ENCODE assay signal across 8 cellular contexts in the genomic region with DNA sequence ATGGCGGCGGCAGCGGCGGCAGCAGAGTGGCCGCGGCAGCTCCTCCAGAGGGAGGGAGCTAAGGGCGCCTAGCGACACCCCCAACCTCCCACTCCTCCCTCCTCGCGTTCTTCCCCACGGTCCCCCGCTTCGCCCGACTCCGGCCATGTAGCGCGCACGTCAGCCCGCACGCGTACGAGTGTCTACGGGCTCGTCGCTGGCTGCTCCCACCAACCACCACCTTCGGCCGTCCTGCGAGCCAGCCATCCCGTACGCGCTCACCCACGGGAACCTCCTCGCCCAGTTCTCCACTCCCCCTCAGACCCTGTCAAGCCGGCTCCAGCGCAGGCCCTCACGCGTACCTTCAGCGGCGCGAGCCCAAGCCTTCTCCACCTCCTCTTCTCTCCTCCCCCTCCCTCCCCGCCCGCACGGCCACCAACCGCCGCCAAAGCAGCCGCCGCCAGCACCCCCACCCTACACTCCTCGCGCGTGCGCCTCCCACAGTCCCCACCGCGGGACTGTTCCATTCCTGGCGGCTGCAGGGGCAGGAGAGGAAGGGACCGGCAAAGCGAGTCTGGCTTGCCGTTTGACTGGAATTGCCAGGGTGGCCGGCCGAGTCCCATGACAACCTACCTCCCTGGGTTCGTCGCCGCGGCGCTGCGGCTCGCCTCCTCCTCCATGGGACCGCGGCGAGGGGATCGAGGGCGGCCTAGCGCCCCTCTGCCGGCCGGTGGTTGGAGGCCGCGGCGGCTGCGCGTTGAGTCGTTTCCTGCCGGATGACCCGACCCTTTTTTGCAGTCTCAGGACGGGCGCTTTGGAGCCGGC. TPM values are rescaled to one million over a fixed set of nuclear protein-coding genes. Genes with fewer than 3 reads are reported as not detected.
DNase-seq lines count a peak whose midpoint lies in the region; ATAC-seq and TF ChIP-seq lines count a peak whose summit lies in the region.

A gene (plus strand): TSS at position 774 of the 804 bp plus-strand sequence. CDS start 20,689 bp downstream, outside the sequence.
A gene with protein sequence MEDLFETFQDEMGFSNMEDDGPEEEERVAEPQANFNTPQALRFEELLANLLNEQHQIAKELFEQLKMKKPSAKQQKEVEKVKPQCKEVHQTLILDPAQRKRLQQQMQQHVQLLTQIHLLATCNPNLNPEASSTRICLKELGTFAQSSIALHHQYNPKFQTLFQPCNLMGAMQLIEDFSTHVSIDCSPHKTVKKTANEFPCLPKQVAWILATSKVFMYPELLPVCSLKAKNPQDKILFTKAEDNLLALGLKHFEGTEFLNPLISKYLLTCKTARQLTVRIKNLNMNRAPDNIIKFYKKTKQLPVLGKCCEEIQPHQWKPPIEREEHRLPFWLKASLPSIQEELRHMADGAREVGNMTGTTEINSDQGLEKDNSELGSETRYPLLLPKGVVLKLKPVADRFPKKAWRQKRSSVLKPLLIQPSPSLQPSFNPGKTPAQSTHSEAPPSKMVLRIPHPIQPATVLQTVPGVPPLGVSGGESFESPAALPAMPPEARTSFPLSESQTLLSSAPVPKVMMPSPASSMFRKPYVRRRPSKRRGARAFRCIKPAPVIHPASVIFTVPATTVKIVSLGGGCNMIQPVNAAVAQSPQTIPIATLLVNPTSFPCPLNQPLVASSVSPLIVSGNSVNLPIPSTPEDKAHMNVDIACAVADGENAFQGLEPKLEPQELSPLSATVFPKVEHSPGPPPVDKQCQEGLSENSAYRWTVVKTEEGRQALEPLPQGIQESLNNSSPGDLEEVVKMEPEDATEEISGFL (minus strand): TSS at position 457 of the 804 bp plus-strand sequence. CDS start 8,338 bp downstream, outside the sequence.

- intact Hi-C loops in Calu3 (cut with micrococcal nuclease; ENCODE audit: unreplicated experiment) = no loop called here

- H3K9ac ChIP-seq in HUES64 (ENCODE audit: low read depth, low read length) = peak within 1 kb of the TSS; percentile 99
- H3K9ac ChIP-seq in OCI-LY1 (ENCODE audit: low read length) = peak within 1 kb of the TSS; percentile 99
- peak within 1 kb of the TSS; percentile 96 for H3K9ac ChIP-seq in endodermal cell (ENCODE audit: extremely low read depth, low read length, poor library complexity, severe bottlenecking)

- H3F3A ChIP-seq in OCI-LY1 (ENCODE audit: insufficient read depth, low read length) = no peaks in the 10 kb centered on the region

- H4K20me1 ChIP-seq in OCI-LY1 (ENCODE audit: insufficient read depth, low read length) = no peaks in the 10 kb centered on the region

- H3K9me3 Mint-ChIP-seq in Calu3 (ENCODE audit: low read depth, unreplicated experiment) (peaks cover 3% of the 10 kb centered on the region), endodermal cell (peaks cover 37% of the 10 kb centered on the region)

- under 1% methylated on average over 85 of the region's 85 CpGs for WGBS in HUES64
- 0% methylated on average over 51 to 85 of the region's 85 CpGs for WGBS in endodermal cell (ENCODE audit: insufficient coverage in 1 of 2, insufficient read length in 1 of 2), 2 experiments
- WGBS in mesodermal cell (ENCODE audit: insufficient coverage in 2 of 2), 2 experiments = 0% methylated on average over 48 to 76 of the region's 85 CpGs

- peaks cover 34% of the 10 kb centered on the region for H3K36me3 ChIP-seq in HUES64 (ENCODE audit: insufficient read depth, low read length)
- H3K36me3 ChIP-seq in OCI-LY1 (ENCODE audit: insufficient read depth, low read length) = peaks cover 42% of the 10 kb centered on the region
- peaks cover 33% of the 10 kb centered on the region for H3K36me3 ChIP-seq in endodermal cell (ENCODE audit: control insufficient read depth, insufficient read depth, low read length)
- peaks cover 39% of the 10 kb centered on the region for H3K36me3 ChIP-seq in mesodermal cell (ENCODE audit: control insufficient read depth, insufficient read depth, low read length)

- no peaks in the 10 kb centered on the region for H3K9me2 ChIP-seq in OCI-LY1 (ENCODE audit: low read depth, low read length)

- BruUV-seq in Calu3 (replicated peaks; lab: Mats Ljungman, UMichigan) = no TSS peak

- DNase-seq in Calu3 (peak; percentile 93), endodermal cell (peak; percentile 93)
- peak; percentile 72 for DNase-seq in activated CD8-positive, alpha-beta memory T cell treated with anti-CD3 and anti-CD28 coated beads, Interleukin-2, amount 50 U/mL, for 24 hours (ENCODE audit: extremely low read depth)
- peak; percentile 80 for DNase-seq in stimulated activated CD8-positive, alpha-beta memory T cell treated with anti-CD3 and anti-CD28 coated beads, Interleukin-15, amount 100 ng/mL, for 1 hour (ENCODE audit: low read depth)

- ATAC-seq in GM21447 (IDR thresholded peaks at IDR 0.05; ENCODE audit: unreplicated experiment) = peak; percentile 76

- no peak for TF ChIP-seq CTCF in Calu3 (IDR thresholded peaks at IDR 0.05; ENCODE audit: unreplicated experiment)
- no peak for TF ChIP-seq CTCF in OCI-LY1 (IDR thresholded peaks at IDR 0.05; ENCODE audit: low read length)
- TF ChIP-seq CTCF in endodermal cell (conservative IDR thresholded peaks at IDR 0.05) = peak; percentile 22

- H3K27me3 ChIP-seq in HUES64 (ENCODE audit: insufficient read depth, low read length) = no peaks in the 10 kb centered on the region
- H3K27me3 ChIP-seq in OCI-LY1 (ENCODE audit: insufficient read depth, low read length) = no peaks in the 10 kb centered on the region
- H3K27me3 ChIP-seq in endodermal cell (ENCODE audit: control insufficient read depth, insufficient read depth, low read length, poor library complexity, severe bottlenecking) = no peaks in the 10 kb centered on the region

- H3K4me3 ChIP-seq in HUES64 (ENCODE audit: low read length) (peak within 1 kb of the TSS; percentile 93), OCI-LY1 (ENCODE audit: low read depth, low read length, poor library complexity, severe bottlenecking) (peak within 1 kb of the TSS; percentile 98), endodermal cell (ENCODE audit: low read length) (peak within 1 kb of the TSS; percentile 94), mesodermal cell (ENCODE audit: extremely low read depth, insufficient read depth, low read length, poor library complexity, severe bottlenecking) (peak within 1 kb of the TSS; percentile 93)

- CTCF ChIA-PET in Calu3 (lab: Charles Lee) = interaction anchor here (0.6 kb wide), 1 partner anchor 558 kb away, joined by 4 read pairs; no protein-coding TSS in a partner anchor

- peak within 1 kb of the TSS; percentile 98 for H3K27ac Mint-ChIP-seq in Calu3 (ENCODE audit: unreplicated experiment)
- peak within 1 kb of the TSS; percentile 94 for H3K27ac Mint-ChIP-seq in endodermal cell

- H3K27me3 Mint-ChIP-seq in Calu3 (ENCODE audit: unreplicated experiment) (no peaks in the 10 kb centered on the region), endodermal cell (ENCODE audit: insufficient read depth) (no peaks in the 10 kb centered on the region)

- H3K36me3 Mint-ChIP-seq in Calu3 (ENCODE audit: insufficient read depth, unreplicated experiment) (peaks cover 74% of the 10 kb centered on the region), endodermal cell (ENCODE audit: low read depth) (peaks cover 51% of the 10 kb centered on the region)

- H3K4me1 ChIP-seq in HUES64 (ENCODE audit: insufficient read depth, low read length) (peaks cover 7% of the 10 kb centered on the region; the same call in 1 of the 2 replicates), OCI-LY1 (ENCODE audit: insufficient read depth, low read length, severe bottlenecking) (peaks cover 36% of the 10 kb centered on the region), endodermal cell (ENCODE audit: control insufficient read depth, insufficient read depth, low read length) (no peaks in the 10 kb centered on the region), mesodermal cell (ENCODE audit: control insufficient read depth, insufficient read depth, low read length, poor library complexity, severe bottlenecking) (peaks cover 3% of the 10 kb centered on the region)

- H3K4me3 Mint-ChIP-seq in Calu3 (ENCODE audit: low read depth, unreplicated experiment) (peak within 1 kb of the TSS; percentile 100), endodermal cell (peak within 1 kb of the TSS; percentile 97)

- H3K79me2 ChIP-seq in OCI-LY1 (ENCODE audit: insufficient read depth, low read length) = peaks cover 86% of the 10 kb centered on the region

- H2AFZ ChIP-seq in OCI-LY1 (ENCODE audit: low read length) = no peak within 1 kb of the TSS

- peak within 1 kb of the TSS; percentile 85 for H3K4me2 ChIP-seq in OCI-LY1 (ENCODE audit: low read length)

- H3K4me1 Mint-ChIP-seq in Calu3 (ENCODE audit: low read depth, unreplicated experiment) (peaks cover 35% of the 10 kb centered on the region), endodermal cell (peaks cover 14% of the 10 kb centered on the region)

- peak within 1 kb of the TSS; percentile 96 for H3K27ac ChIP-seq in HUES64 (ENCODE audit: low read depth, low read length)
- peak within 1 kb of the TSS; percentile 83 for H3K27ac ChIP-seq in OCI-LY1 (ENCODE audit: low read depth, low read length, poor library complexity, severe bottlenecking)
- peak within 1 kb of the TSS; percentile 100 for H3K27ac ChIP-seq in endodermal cell (ENCODE audit: low read depth, low read length)
- H3K27ac ChIP-seq in mesodermal cell (ENCODE audit: low read depth, low read length, severe bottlenecking) = peak within 1 kb of the TSS; percentile 100

- H3K9me3 ChIP-seq in HUES64 (ENCODE audit: insufficient read depth, low read depth, low read length) (peaks cover 15% of the 10 kb centered on the region; the same call in 1 of the 2 replicates), OCI-LY1 (ENCODE audit: low read length) (peaks cover 12% of the 10 kb centered on the region), endodermal cell (ENCODE audit: control insufficient read depth, low read length) (peaks cover 34% of the 10 kb centered on the region), mesodermal cell (ENCODE audit: control insufficient read depth, low read length) (peaks cover 22% of the 10 kb centered on the region)

RNA-seq across cellular contexts. Expression of the first gene that starts in this region (rescaled TPM):
- total RNA-seq in Calu3 (2022) (192 and 199 TPM in 2 replicates), endodermal cell (100 to 1,000 TPM; 107 to 112 TPM)
- 57.0 TPM for polyA plus RNA-seq in HUES64 (2013, experiment 1 of 2)
- polyA plus RNA-seq in HUES64 (2013, experiment 2 of 2) = 61.4 TPM
- polyA plus RNA-seq in endodermal cell (2013, experiment 1 of 2) = 89.6 TPM
- 82.4 TPM for polyA plus RNA-seq in endodermal cell (2013, experiment 2 of 2)
- polyA plus RNA-seq in mesodermal cell (2013, experiment 1 of 2) = 83.3 TPM
- polyA plus RNA-seq in mesodermal cell (2013, experiment 2 of 2) = 77.4 TPM

RNA-seq across cellular contexts. Expression of the second gene that starts in this region (rescaled TPM):
- total RNA-seq in Calu3 (2022) (76.2 and 81.4 TPM in 2 replicates), endodermal cell (10 to 100 TPM; 44.2 to 45.8 TPM)
- polyA plus RNA-seq in HUES64 (2013, experiment 1 of 2) = 36.8 TPM
- 36.0 TPM for polyA plus RNA-seq in HUES64 (2013, experiment 2 of 2)
- polyA plus RNA-seq in endodermal cell (2013, experiment 1 of 2) = 48.3 TPM
- polyA plus RNA-seq in endodermal cell (2013, experiment 2 of 2) = 44.9 TPM
- 40.9 TPM for polyA plus RNA-seq in mesodermal cell (2013, experiment 1 of 2)
- polyA plus RNA-seq in mesodermal cell (2013, experiment 2 of 2) = 42.6 TPM

Comparison
In these comparisons a context has a peak if more than half of its experiments do, and no peak if none do; other contexts are left out.
1. Peak in every context shown above with its lines: DNase-seq, ATAC-seq, H3K4me3 ChIP-seq and H3K27ac ChIP-seq.